In genomic region chr6:73586416-73586974, GRCh38 we compare ENCODE assay signal across 8 cellular contexts.
DNase-seq lines count a peak whose midpoint lies in the region; ATAC-seq, FAIRE-seq and TF ChIP-seq lines count a peak whose summit lies in the region.

No MANE protein-coding gene starts in this region.

- peak; percentile 51 for FAIRE-seq in GM12892 (lab: Jason Lieb, UNC)

- intact Hi-C loops in activated T-helper 2 cell treated with anti-CD3 and anti-CD28 coated beads, Interferon-gamma antibody, Interleukin-2, Interleukin-4, amounts not matched to agents 10 μg/mL and 5 μg/mL and 100 μg/mL, durations not matched to agents 14 hours and 24 hours and 36 hours (cut with micrococcal nuclease) = loop anchor here (10.0 kb wide), 1 partner anchor 132 kb away; the partner anchor contains the start of gene CGAS

- peak overlapping the region; percentile 31 for H2AFZ ChIP-seq in hepatocyte

- ATAC-seq in HG03066 (IDR thresholded peaks at IDR 0.05; ENCODE audit: low read depth, unreplicated experiment) = peak; percentile 25
- no peak for ATAC-seq in stimulated activated naive B cell treated with anti-CD40 and anti-IgM and Interleukin-4, amounts not matched to agents 10 μg/mL and 1 μg/mL and 100 μg/mL, for 72 hours (replicated peaks)
- no peak for ATAC-seq in GM18873 (IDR thresholded peaks at IDR 0.05; ENCODE audit: low FRiP score, unreplicated experiment)

- no peaks in the 10 kb centered on the region for H3K79me2 ChIP-seq in hepatocyte

- no peaks in the 10 kb centered on the region for H3K36me3 Mint-ChIP-seq in activated T-helper 2 cell treated with anti-CD3 and anti-CD28 coated beads, Interferon-gamma antibody, Interleukin-2, Interleukin-4, amounts not matched to agents 10 μg/mL and 5 μg/mL and 100 μg/mL, durations not matched to agents 14 hours and 24 hours and 36 hours (ENCODE audit: low read depth)
- H3K36me3 Mint-ChIP-seq in stimulated activated naive B cell treated with anti-CD40 and anti-IgM and Interleukin-4, amounts not matched to agents 10 μg/mL and 1 μg/mL and 100 μg/mL, for 72 hours = peaks cover 0 to 1% of the 10 kb centered on the region in 2 donors

- WGBS in hepatocyte (ENCODE audit: low lambda C conversion rate, missing lambda C conversion rate) = 33% methylated on average over 6 of the region's 6 CpGs

- no peaks in the 10 kb centered on the region for H3K36me3 ChIP-seq in hepatocyte (replicated peaks; ENCODE audit: insufficient read depth, low read depth)

- no peaks in the 10 kb centered on the region for H3K27me3 ChIP-seq in hepatocyte

- peak overlapping the region; percentile 65 for H3K4me2 ChIP-seq in hepatocyte

- H4K20me1 ChIP-seq in hepatocyte (ENCODE audit: insufficient read depth, poor library complexity, severe bottlenecking) = no peaks in the 10 kb centered on the region

- no peak for TF ChIP-seq CTCF in hepatocyte (IDR thresholded peaks at IDR 0.05; ENCODE audit: poor library complexity)

- H3K4me1 ChIP-seq in hepatocyte (ENCODE audit: insufficient read depth) = peaks cover 22% of the 10 kb centered on the region

- peak overlapping the region; percentile 75 for H3K4me3 Mint-ChIP-seq in activated T-helper 2 cell treated with anti-CD3 and anti-CD28 coated beads, Interferon-gamma antibody, Interleukin-2, Interleukin-4, amounts not matched to agents 10 μg/mL and 5 μg/mL and 100 μg/mL, durations not matched to agents 14 hours and 24 hours and 36 hours (ENCODE audit: low read depth)
- peak overlapping the region; percentile 72 for H3K4me3 Mint-ChIP-seq in stimulated activated naive B cell treated with anti-CD40 and anti-IgM and Interleukin-4, amounts not matched to agents 10 μg/mL and 1 μg/mL and 100 μg/mL, for 72 hours

- H3K9me2 ChIP-seq in hepatocyte (replicated peaks; ENCODE audit: insufficient read depth) = no peaks in the 10 kb centered on the region

- H3K27ac Mint-ChIP-seq in activated T-helper 2 cell treated with anti-CD3 and anti-CD28 coated beads, Interferon-gamma antibody, Interleukin-2, Interleukin-4, amounts not matched to agents 10 μg/mL and 5 μg/mL and 100 μg/mL, durations not matched to agents 14 hours and 24 hours and 36 hours = peak overlapping the region; percentile 92
- peak overlapping the region; percentile 94 for H3K27ac Mint-ChIP-seq in stimulated activated naive B cell treated with anti-CD40 and anti-IgM and Interleukin-4, amounts not matched to agents 10 μg/mL and 1 μg/mL and 100 μg/mL, for 72 hours

- no peak for TF ChIP-seq POLR2A in GM12892 (IDR thresholded peaks at IDR 0.05; ENCODE audit: low read depth, low read length)

- DNase-seq in GM12892 (ENCODE audit: insufficient read length) = no peak
- no peak for DNase-seq in activated T-helper 2 cell treated with anti-CD3 and anti-CD28 coated beads, Interferon-gamma antibody, Interleukin-2, Interleukin-4, amounts not matched to agents 10 μg/mL and 5 μg/mL and 100 μg/mL, durations not matched to agents 14 hours and 24 hours and 36 hours (ENCODE audit: low spot score)
- DNase-seq in hepatocyte (ENCODE audit: low spot score) = no peak
- no peak for DNase-seq in stimulated activated naive B cell treated with anti-CD40 and anti-IgM and Interleukin-4, amounts not matched to agents 10 μg/mL and 1 μg/mL and 100 μg/mL, for 72 hours
- no peak for DNase-seq in HK-2 (ENCODE audit: unreplicated experiment)
- no peak for DNase-seq in DMS153 treated with DMSO at 0.1 percent for 48 hours (lab: John Stamatoyannopoulos, UW; ENCODE audit: unreplicated experiment)

- H3K9me3 ChIP-seq in hepatocyte (ENCODE audit: low read depth) = no peaks in the 10 kb centered on the region

- peaks cover 21% of the 10 kb centered on the region for H3K4me1 Mint-ChIP-seq in activated T-helper 2 cell treated with anti-CD3 and anti-CD28 coated beads, Interferon-gamma antibody, Interleukin-2, Interleukin-4, amounts not matched to agents 10 μg/mL and 5 μg/mL and 100 μg/mL, durations not matched to agents 14 hours and 24 hours and 36 hours (ENCODE audit: low read depth)
- peaks cover 8 to 20% of the 10 kb centered on the region in 2 donors for H3K4me1 Mint-ChIP-seq in stimulated activated naive B cell treated with anti-CD40 and anti-IgM and Interleukin-4, amounts not matched to agents 10 μg/mL and 1 μg/mL and 100 μg/mL, for 72 hours

- H3K4me3 ChIP-seq in hepatocyte = no peak overlapping the region

- H3K27ac ChIP-seq in hepatocyte = peak overlapping the region; percentile 88

- H3K9me3 Mint-ChIP-seq in activated T-helper 2 cell treated with anti-CD3 and anti-CD28 coated beads, Interferon-gamma antibody, Interleukin-2, Interleukin-4, amounts not matched to agents 10 μg/mL and 5 μg/mL and 100 μg/mL, durations not matched to agents 14 hours and 24 hours and 36 hours = no peaks in the 10 kb centered on the region
- H3K9me3 Mint-ChIP-seq in stimulated activated naive B cell treated with anti-CD40 and anti-IgM and Interleukin-4, amounts not matched to agents 10 μg/mL and 1 μg/mL and 100 μg/mL, for 72 hours = no peaks in the 10 kb centered on the region

- no peaks in the 10 kb centered on the region for H3K27me3 Mint-ChIP-seq in activated T-helper 2 cell treated with anti-CD3 and anti-CD28 coated beads, Interferon-gamma antibody, Interleukin-2, Interleukin-4, amounts not matched to agents 10 μg/mL and 5 μg/mL and 100 μg/mL, durations not matched to agents 14 hours and 24 hours and 36 hours (ENCODE audit: low read depth)
- H3K27me3 Mint-ChIP-seq in stimulated activated naive B cell treated with anti-CD40 and anti-IgM and Interleukin-4, amounts not matched to agents 10 μg/mL and 1 μg/mL and 100 μg/mL, for 72 hours = no peaks in the 10 kb centered on the region
